ENCODE assay signal across 6 cellular contexts in genomic region chr10:72279587-72279986, GRCh38. TPM values are rescaled to one million over a fixed set of nuclear protein-coding genes. Genes with fewer than 3 reads are reported as not detected.
DNase-seq lines count a peak whose midpoint lies in the region; ATAC-seq and TF ChIP-seq lines count a peak whose summit lies in the region.
"Not testable (repeated sequence)": the region's sequence is repeated elsewhere in the genome, so short reads cannot be mapped to it uniquely, and the experiment has no call there.

No MANE protein-coding gene starts in this region.

- H3K36me3 Mint-ChIP-seq in CD4-positive, alpha-beta T cell (ENCODE audit: low read depth): peaks cover 25% of the 10 kb centered on the region
- peaks cover 25% of the 10 kb centered on the region for H3K36me3 Mint-ChIP-seq in activated CD4-positive, alpha-beta T cell treated with anti-CD3 and anti-CD28 coated beads, Interleukin-2, amount 10 ng/mL, durations not matched to agents 7 days and 5 days (ENCODE audit: low read depth)
- H3K36me3 Mint-ChIP-seq in activated naive CD8-positive, alpha-beta T cell treated with anti-CD3 and anti-CD28 coated beads, Interleukin-2, amount 50 U/mL, for 24 hours (ENCODE audit: low read depth): peaks cover 20% of the 10 kb centered on the region
- peaks cover 5 to 16% of the 10 kb centered on the region in 2 donors for H3K36me3 Mint-ChIP-seq in naive B cell

- not testable (repeated sequence) for H3K9me3 ChIP-seq in CD4-positive, alpha-beta T cell (ENCODE audit: control insufficient read depth, low read length); gastrocnemius medialis

- not testable (repeated sequence) for H3K27ac ChIP-seq in CD4-positive, alpha-beta T cell (ENCODE audit: low read depth, low read length)
- H3K27ac ChIP-seq in RWPE1 (peak overlapping the region; percentile 71), gastrocnemius medialis (peak overlapping the region; percentile 97 to 100 (median 99))

- TF ChIP-seq POLR2A in gastrocnemius medialis (IDR thresholded peaks at IDR 0.05): not testable (repeated sequence)

- H3K4me3 ChIP-seq in gastrocnemius medialis: not testable (repeated sequence)

- not testable (repeated sequence) for DNase-seq in CD4-positive, alpha-beta T cell; RWPE1 (ENCODE audit: low spot score); activated CD4-positive, alpha-beta T cell treated with anti-CD3 and anti-CD28 coated beads, Interleukin-2, amount 10 ng/mL, durations not matched to agents 7 days and 5 days; activated naive CD8-positive, alpha-beta T cell treated with anti-CD3 and anti-CD28 coated beads, Interleukin-2, amount 50 U/mL, for 24 hours; naive B cell
- peak; percentile 77 to 92 for DNase-seq in gastrocnemius medialis

- not testable (repeated sequence) for H3K27me3 Mint-ChIP-seq in CD4-positive, alpha-beta T cell; activated CD4-positive, alpha-beta T cell treated with anti-CD3 and anti-CD28 coated beads, Interleukin-2, amount 10 ng/mL, durations not matched to agents 7 days and 5 days; activated naive CD8-positive, alpha-beta T cell treated with anti-CD3 and anti-CD28 coated beads, Interleukin-2, amount 50 U/mL, for 24 hours; naive B cell

- in situ Hi-C loops in gastrocnemius medialis (cut with MboI; ENCODE audit: low sequenced_read_pairs in 4 of 4): loop anchor here in 2 of 4 donors (5.0 to 10.0 kb wide), 3 partner anchors 33 to 55 kb away; no protein-coding TSS in a partner anchor

- peak overlapping the region; percentile 9 for H3K27ac Mint-ChIP-seq in CD4-positive, alpha-beta T cell
- peak overlapping the region; percentile 36 for H3K27ac Mint-ChIP-seq in activated CD4-positive, alpha-beta T cell treated with anti-CD3 and anti-CD28 coated beads, Interleukin-2, amount 10 ng/mL, durations not matched to agents 7 days and 5 days
- H3K27ac Mint-ChIP-seq in activated naive CD8-positive, alpha-beta T cell treated with anti-CD3 and anti-CD28 coated beads, Interleukin-2, amount 50 U/mL, for 24 hours: peak overlapping the region; percentile 27
- H3K27ac Mint-ChIP-seq in naive B cell: peak overlapping the region in 4 of 6 donors; percentile 11 to 81 (median 54)

- not testable (repeated sequence) for H3K27me3 ChIP-seq in CD4-positive, alpha-beta T cell (ENCODE audit: control insufficient read depth, insufficient read depth, low read length); gastrocnemius medialis

- peak overlapping the region; percentile 11 for H3K4me3 Mint-ChIP-seq in CD4-positive, alpha-beta T cell
- H3K4me3 Mint-ChIP-seq in activated CD4-positive, alpha-beta T cell treated with anti-CD3 and anti-CD28 coated beads, Interleukin-2, amount 10 ng/mL, durations not matched to agents 7 days and 5 days; activated naive CD8-positive, alpha-beta T cell treated with anti-CD3 and anti-CD28 coated beads, Interleukin-2, amount 50 U/mL, for 24 hours; naive B cell: not testable (repeated sequence)

- peaks cover 5 to 15% of the 10 kb centered on the region in 2 donors for H3K36me3 ChIP-seq in gastrocnemius medialis

- intact Hi-C loops in CD4-positive, alpha-beta T cell (cut with DNase I, micrococcal nuclease); gastrocnemius medialis (cut with DNase I; ENCODE audit: low total_unique reads): not testable (repeated sequence)

- POLR2A ChIA-PET in CD4-positive, alpha-beta T cell (lab: Charles Lee): interaction anchor here (0.8 to 1.9 kb wide), 5 partner anchors 18 to 52 kb away, joined by 3 to 8 read pairs (median 4); no protein-coding TSS in a partner anchor
- POLR2A ChIA-PET in RWPE1 (lab: Yijun Ruan, JAX; ENCODE audit: low non-redundant PET); activated CD4-positive, alpha-beta T cell treated with anti-CD3 and anti-CD28 coated beads, Interleukin-2, amount 10 ng/mL, durations not matched to agents 7 days and 5 days (lab: Charles Lee): not testable (repeated sequence)

- ATAC-seq in CD4-positive, alpha-beta T cell (ENCODE audit: poor library complexity); activated naive CD8-positive, alpha-beta T cell treated with anti-CD3 and anti-CD28 coated beads, Interleukin-2, amount 50 U/mL, for 24 hours; naive B cell (ENCODE audit: low read depth in 2 of 2): not testable (repeated sequence)
- peak; percentile 27 to 50 for ATAC-seq in gastrocnemius medialis

- not testable (repeated sequence) for TF ChIP-seq CTCF in CD4-positive, alpha-beta T cell (IDR thresholded peaks at IDR 0.05); RWPE1 (conservative IDR thresholded peaks at IDR 0.05; ENCODE audit: low read depth); gastrocnemius medialis (IDR thresholded peaks at IDR 0.05 in 4 of 5, conservative IDR thresholded peaks at IDR 0.05 in 1 of 5)

- CTCF ChIA-PET in CD4-positive, alpha-beta T cell (lab: Charles Lee): interaction anchor here (1.7 kb wide), 1 partner anchor 41 kb away, joined by 4 read pairs; no protein-coding TSS in a partner anchor
- CTCF ChIA-PET in RWPE1 (lab: Yijun Ruan, JAX): interaction anchor here (0.6 to 1.1 kb wide), 2 partner anchors 58 to 125 kb away, joined by 3 read pairs; no protein-coding TSS in a partner anchor
- CTCF ChIA-PET in activated CD4-positive, alpha-beta T cell treated with anti-CD3 and anti-CD28 coated beads, Interleukin-2, amount 10 ng/mL, durations not matched to agents 7 days and 5 days (lab: Charles Lee): interaction anchor here (0.6 to 4.1 kb wide), 8 partner anchors 12 to 195 kb away, joined by 3 to 28 read pairs (median 4); no protein-coding TSS in a partner anchor

- H3K9me3 Mint-ChIP-seq in CD4-positive, alpha-beta T cell; activated CD4-positive, alpha-beta T cell treated with anti-CD3 and anti-CD28 coated beads, Interleukin-2, amount 10 ng/mL, durations not matched to agents 7 days and 5 days; activated naive CD8-positive, alpha-beta T cell treated with anti-CD3 and anti-CD28 coated beads, Interleukin-2, amount 50 U/mL, for 24 hours; naive B cell: not testable (repeated sequence)

- peaks cover 13 to 15% of the 10 kb centered on the region in 2 donors for H3K4me1 ChIP-seq in gastrocnemius medialis

- peaks cover 46% of the 10 kb centered on the region for H3K4me1 Mint-ChIP-seq in CD4-positive, alpha-beta T cell (ENCODE audit: low read depth)
- peaks cover 53% of the 10 kb centered on the region for H3K4me1 Mint-ChIP-seq in activated CD4-positive, alpha-beta T cell treated with anti-CD3 and anti-CD28 coated beads, Interleukin-2, amount 10 ng/mL, durations not matched to agents 7 days and 5 days
- H3K4me1 Mint-ChIP-seq in activated naive CD8-positive, alpha-beta T cell treated with anti-CD3 and anti-CD28 coated beads, Interleukin-2, amount 50 U/mL, for 24 hours: peaks cover 39% of the 10 kb centered on the region
- H3K4me1 Mint-ChIP-seq in naive B cell: peaks cover 29 to 52% (median 37%) of the 10 kb centered on the region in 3 donors

RNA-seq across cellular contexts. Expression of gene DDIT4, which starts 5.9 kb away (rescaled TPM):
- total RNA-seq in CD4-positive, alpha-beta T cell: 100 to 1,000 TPM; 427 to 436 TPM
- 100 to 1,000 TPM; 166 to 189 TPM for total RNA-seq in activated CD4-positive, alpha-beta T cell treated with anti-CD3 and anti-CD28 coated beads, Interleukin-2, amount 10 ng/mL, durations not matched to agents 7 days and 5 days
- polyA plus RNA-seq in naive B cell (ENCODE audit: low read depth in 6 of 6): 100 to 1,000 TPM in 1 of 6 donors, 10 to 100 TPM in 5; 22.6 to 124 (median 78.2) TPM
- 100 to 1,000 TPM; 296 to 667 (median 319) TPM for total RNA-seq in gastrocnemius medialis
